In genomic region chr17:18195246-18195645, GRCh38 we compare ENCODE assay signal across 1 cellular context.
TF ChIP-seq lines count a peak whose summit lies in the region.

No MANE protein-coding gene starts in this region.

TF ChIP-seq in GM23338, 12 proteins besides CTCF, POLR2A, EP300 and RAD21 (continued from another document):
- TF ChIP-seq ZNF462 (CRISPR knock-in tag; IDR thresholded peaks at IDR 0.05), result no peak
- TF ChIP-seq ZNF331 (CRISPR knock-in tag; IDR thresholded peaks at IDR 0.05; ENCODE audit: low read depth), result no peak
- no peak for TF ChIP-seq REST (IDR thresholded peaks at IDR 0.05; ENCODE audit: unreplicated experiment)
- no peak for TF ChIP-seq CREB1 (CRISPR knock-in tag; IDR thresholded peaks at IDR 0.05; ENCODE audit: low read depth)
- no peak for TF ChIP-seq POLR2AphosphoS5 (IDR thresholded peaks at IDR 0.05; ENCODE audit: low read depth)
- no peak for TF ChIP-seq JUNB (IDR thresholded peaks at IDR 0.05; ENCODE audit: unreplicated experiment)
